1 cellular context compared by ENCODE assay signal in genomic region chr13:51803422-51804294, GRCh38.
TF ChIP-seq lines count a peak whose summit lies in the region.

Gene DHRS12 (minus strand): TSS chr13:51804163. CDS start chr13:51799659, 4,504 bp downstream.

TF ChIP-seq in HepG2, 621 proteins besides CTCF, POLR2A, EP300 and RAD21 (continued from another document and continues in another):
- TF ChIP-seq, protein P1, sequence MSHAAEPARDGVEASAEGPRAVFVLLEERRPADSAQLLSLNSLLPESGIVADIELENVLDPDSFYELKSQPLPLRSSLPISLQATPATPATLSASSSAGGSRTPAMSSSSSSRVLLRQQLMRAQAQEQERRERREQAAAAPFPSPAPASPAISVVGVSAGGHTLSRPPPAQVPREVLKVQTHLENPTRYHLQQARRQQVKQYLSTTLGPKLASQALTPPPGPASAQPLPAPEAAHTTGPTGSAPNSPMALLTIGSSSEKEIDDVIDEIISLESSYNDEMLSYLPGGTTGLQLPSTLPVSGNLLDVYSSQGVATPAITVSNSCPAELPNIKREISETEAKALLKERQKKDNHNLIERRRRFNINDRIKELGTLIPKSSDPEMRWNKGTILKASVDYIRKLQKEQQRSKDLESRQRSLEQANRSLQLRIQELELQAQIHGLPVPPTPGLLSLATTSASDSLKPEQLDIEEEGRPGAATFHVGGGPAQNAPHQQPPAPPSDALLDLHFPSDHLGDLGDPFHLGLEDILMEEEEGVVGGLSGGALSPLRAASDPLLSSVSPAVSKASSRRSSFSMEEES (CRISPR knock-in tag; IDR thresholded peaks at IDR 0.05), result no peak; the same call in 1 of the 2 replicates
- TF ChIP-seq ZNF512B (CRISPR knock-in tag; IDR thresholded peaks at IDR 0.05; ENCODE audit: borderline replicate concordance) (0 out of 2 replicates have a peak, but pooled peaks have one; percentile 43), SKI (IDR thresholded peaks at IDR 0.05; ENCODE audit: partially characterized antibody) (peak; percentile 88), DMTF1 (CRISPR knock-in tag; IDR thresholded peaks at IDR 0.05) (no peak), ZNF274 (CRISPR knock-in tag; IDR thresholded peaks at IDR 0.05) (no peak), GRHL1 (CRISPR knock-in tag; conservative IDR thresholded peaks at IDR 0.05) (no peak), GATAD1 (CRISPR knock-in tag; IDR thresholded peaks at IDR 0.05) (0 out of 2 replicates have a peak, but pooled peaks have one; percentile 18), ZNF282 (IDR thresholded peaks at IDR 0.05; ENCODE audit: partially characterized antibody) (no peak), ADNP (CRISPR knock-in tag; IDR thresholded peaks at IDR 0.05) (no peak), ZNF766 (CRISPR knock-in tag; IDR thresholded peaks at IDR 0.05; ENCODE audit: borderline replicate concordance) (0 out of 2 replicates have a peak, but pooled peaks have one; percentile 80), RBAK (CRISPR knock-in tag; IDR thresholded peaks at IDR 0.05) (no peak), RFX3 (CRISPR knock-in tag; IDR thresholded peaks at IDR 0.05) (no peak), HDAC1 (CRISPR knock-in tag; IDR thresholded peaks at IDR 0.05) (peak; percentile 37), CEBPG (CRISPR knock-in tag; IDR thresholded peaks at IDR 0.05) (peak; percentile 60; the same call in 1 of the 2 replicates), ZMAT5 (CRISPR knock-in tag; IDR thresholded peaks at IDR 0.05; ENCODE audit: borderline replicate concordance, low read depth) (no peak), STAT6 (CRISPR knock-in tag; IDR thresholded peaks at IDR 0.05; ENCODE audit: borderline replicate concordance) (no peak), ZBTB38 (CRISPR knock-in tag; IDR thresholded peaks at IDR 0.05) (no peak; the same call in none of the 2 replicates), ZNF451 (CRISPR knock-in tag; IDR thresholded peaks at IDR 0.05) (peak; percentile 79; the same call in 1 of the 2 replicates), ZBTB14 (CRISPR knock-in tag; IDR thresholded peaks at IDR 0.05) (peak; percentile 81), NFE2 (CRISPR knock-in tag; IDR thresholded peaks at IDR 0.05) (no peak), KLF6 (CRISPR knock-in tag; IDR thresholded peaks at IDR 0.05) (0 out of 2 replicates have a peak, but pooled peaks have one; percentile 28)
- TF ChIP-seq, protein P2, sequence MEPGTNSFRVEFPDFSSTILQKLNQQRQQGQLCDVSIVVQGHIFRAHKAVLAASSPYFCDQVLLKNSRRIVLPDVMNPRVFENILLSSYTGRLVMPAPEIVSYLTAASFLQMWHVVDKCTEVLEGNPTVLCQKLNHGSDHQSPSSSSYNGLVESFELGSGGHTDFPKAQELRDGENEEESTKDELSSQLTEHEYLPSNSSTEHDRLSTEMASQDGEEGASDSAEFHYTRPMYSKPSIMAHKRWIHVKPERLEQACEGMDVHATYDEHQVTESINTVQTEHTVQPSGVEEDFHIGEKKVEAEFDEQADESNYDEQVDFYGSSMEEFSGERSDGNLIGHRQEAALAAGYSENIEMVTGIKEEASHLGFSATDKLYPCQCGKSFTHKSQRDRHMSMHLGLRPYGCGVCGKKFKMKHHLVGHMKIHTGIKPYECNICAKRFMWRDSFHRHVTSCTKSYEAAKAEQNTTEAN (CRISPR knock-in tag; conservative IDR thresholded peaks at IDR 0.05), result peak; percentile 71; the same call in 1 of the 2 replicates
- TF ChIP-seq, protein P3, sequence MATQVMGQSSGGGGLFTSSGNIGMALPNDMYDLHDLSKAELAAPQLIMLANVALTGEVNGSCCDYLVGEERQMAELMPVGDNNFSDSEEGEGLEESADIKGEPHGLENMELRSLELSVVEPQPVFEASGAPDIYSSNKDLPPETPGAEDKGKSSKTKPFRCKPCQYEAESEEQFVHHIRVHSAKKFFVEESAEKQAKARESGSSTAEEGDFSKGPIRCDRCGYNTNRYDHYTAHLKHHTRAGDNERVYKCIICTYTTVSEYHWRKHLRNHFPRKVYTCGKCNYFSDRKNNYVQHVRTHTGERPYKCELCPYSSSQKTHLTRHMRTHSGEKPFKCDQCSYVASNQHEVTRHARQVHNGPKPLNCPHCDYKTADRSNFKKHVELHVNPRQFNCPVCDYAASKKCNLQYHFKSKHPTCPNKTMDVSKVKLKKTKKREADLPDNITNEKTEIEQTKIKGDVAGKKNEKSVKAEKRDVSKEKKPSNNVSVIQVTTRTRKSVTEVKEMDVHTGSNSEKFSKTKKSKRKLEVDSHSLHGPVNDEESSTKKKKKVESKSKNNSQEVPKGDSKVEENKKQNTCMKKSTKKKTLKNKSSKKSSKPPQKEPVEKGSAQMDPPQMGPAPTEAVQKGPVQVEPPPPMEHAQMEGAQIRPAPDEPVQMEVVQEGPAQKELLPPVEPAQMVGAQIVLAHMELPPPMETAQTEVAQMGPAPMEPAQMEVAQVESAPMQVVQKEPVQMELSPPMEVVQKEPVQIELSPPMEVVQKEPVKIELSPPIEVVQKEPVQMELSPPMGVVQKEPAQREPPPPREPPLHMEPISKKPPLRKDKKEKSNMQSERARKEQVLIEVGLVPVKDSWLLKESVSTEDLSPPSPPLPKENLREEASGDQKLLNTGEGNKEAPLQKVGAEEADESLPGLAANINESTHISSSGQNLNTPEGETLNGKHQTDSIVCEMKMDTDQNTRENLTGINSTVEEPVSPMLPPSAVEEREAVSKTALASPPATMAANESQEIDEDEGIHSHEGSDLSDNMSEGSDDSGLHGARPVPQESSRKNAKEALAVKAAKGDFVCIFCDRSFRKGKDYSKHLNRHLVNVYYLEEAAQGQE (IDR thresholded peaks at IDR 0.05; ENCODE audit: borderline replicate concordance in 1 of 2, low read depth in 1 of 2, low read length in 2 of 2), result no peak; a peak in 1 of 4 replicates
- TF ChIP-seq, protein P4, sequence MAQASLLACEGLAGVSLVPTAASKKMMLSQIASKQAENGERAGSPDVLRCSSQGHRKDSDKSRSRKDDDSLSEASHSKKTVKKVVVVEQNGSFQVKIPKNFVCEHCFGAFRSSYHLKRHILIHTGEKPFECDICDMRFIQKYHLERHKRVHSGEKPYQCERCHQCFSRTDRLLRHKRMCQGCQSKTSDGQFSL (CRISPR knock-in tag; IDR thresholded peaks at IDR 0.05), result no peak
- TF ChIP-seq, protein P5, sequence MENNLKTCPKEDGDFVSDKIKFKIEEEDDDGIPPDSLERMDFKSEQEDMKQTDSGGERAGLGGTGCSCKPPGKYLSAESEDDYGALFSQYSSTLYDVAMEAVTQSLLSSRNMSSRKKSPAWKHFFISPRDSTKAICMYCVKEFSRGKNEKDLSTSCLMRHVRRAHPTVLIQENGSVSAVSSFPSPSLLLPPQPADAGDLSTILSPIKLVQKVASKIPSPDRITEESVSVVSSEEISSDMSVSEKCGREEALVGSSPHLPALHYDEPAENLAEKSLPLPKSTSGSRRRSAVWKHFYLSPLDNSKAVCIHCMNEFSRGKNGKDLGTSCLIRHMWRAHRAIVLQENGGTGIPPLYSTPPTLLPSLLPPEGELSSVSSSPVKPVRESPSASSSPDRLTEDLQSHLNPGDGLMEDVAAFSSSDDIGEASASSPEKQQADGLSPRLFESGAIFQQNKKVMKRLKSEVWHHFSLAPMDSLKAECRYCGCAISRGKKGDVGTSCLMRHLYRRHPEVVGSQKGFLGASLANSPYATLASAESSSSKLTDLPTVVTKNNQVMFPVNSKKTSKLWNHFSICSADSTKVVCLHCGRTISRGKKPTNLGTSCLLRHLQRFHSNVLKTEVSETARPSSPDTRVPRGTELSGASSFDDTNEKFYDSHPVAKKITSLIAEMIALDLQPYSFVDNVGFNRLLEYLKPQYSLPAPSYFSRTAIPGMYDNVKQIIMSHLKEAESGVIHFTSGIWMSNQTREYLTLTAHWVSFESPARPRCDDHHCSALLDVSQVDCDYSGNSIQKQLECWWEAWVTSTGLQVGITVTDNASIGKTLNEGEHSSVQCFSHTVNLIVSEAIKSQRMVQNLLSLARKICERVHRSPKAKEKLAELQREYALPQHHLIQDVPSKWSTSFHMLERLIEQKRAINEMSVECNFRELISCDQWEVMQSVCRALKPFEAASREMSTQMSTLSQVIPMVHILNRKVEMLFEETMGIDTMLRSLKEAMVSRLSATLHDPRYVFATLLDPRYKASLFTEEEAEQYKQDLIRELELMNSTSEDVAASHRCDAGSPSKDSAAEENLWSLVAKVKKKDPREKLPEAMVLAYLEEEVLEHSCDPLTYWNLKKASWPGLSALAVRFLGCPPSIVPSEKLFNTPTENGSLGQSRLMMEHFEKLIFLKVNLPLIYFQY (CRISPR knock-in tag; IDR thresholded peaks at IDR 0.05; ENCODE audit: borderline replicate concordance), result peak; percentile 38; the same call in 1 of the 2 replicates
- TF ChIP-seq, protein P6, sequence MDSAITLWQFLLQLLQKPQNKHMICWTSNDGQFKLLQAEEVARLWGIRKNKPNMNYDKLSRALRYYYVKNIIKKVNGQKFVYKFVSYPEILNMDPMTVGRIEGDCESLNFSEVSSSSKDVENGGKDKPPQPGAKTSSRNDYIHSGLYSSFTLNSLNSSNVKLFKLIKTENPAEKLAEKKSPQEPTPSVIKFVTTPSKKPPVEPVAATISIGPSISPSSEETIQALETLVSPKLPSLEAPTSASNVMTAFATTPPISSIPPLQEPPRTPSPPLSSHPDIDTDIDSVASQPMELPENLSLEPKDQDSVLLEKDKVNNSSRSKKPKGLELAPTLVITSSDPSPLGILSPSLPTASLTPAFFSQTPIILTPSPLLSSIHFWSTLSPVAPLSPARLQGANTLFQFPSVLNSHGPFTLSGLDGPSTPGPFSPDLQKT (CRISPR knock-in tag; IDR thresholded peaks at IDR 0.05; ENCODE audit: borderline replicate concordance), result no peak
